2 cellular contexts compared by ENCODE assay signal in the genomic region with DNA sequence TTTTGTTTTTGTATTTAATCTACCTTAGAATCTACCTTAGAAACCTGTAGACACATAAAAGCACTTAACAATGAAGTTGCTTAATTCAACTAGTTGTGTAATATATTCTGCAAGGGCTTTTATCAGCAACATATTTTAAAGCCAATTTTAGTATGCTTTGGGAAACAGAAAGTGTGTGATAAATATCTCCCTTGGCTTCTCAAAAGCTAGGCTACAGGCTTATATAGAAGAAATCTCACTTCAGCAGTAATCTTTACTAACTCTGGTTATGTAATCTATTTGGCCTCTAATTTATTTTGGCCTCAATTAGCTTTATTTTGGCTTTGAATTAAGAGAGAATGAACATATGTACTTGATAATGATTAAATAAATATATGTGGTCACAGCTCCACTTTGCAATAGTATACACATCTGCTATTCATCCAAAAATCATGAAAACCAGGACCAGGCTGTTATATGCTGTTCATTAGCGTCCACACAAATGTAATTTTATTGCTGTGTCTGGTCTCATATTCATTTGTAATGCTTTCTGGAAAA.
TF ChIP-seq lines count a peak whose summit lies in the region.

No MANE protein-coding gene starts in this region.

TF ChIP-seq in IMR-90, 13 proteins besides CTCF, POLR2A, EP300 and RAD21:
- no peak for TF ChIP-seq FOS (IDR thresholded peaks at IDR 0.05; ENCODE audit: low read depth, low read length)
- TF ChIP-seq CEBPB (IDR thresholded peaks at IDR 0.05; ENCODE audit: low read depth, low read length), result 0 out of 2 replicates have a peak, but pooled peaks have one; percentile 14

TF ChIP-seq in SK-N-SH, 30 proteins besides CTCF, POLR2A, EP300 and RAD21:
- TF ChIP-seq POLR2AphosphoS5 (IDR thresholded peaks at IDR 0.05; ENCODE audit: low read depth, low read length) (no peak), CHD2 (IDR thresholded peaks at IDR 0.05; ENCODE audit: low read length, partially characterized antibody) (peak; percentile 65), FOXJ3 (CRISPR knock-in tag; IDR thresholded peaks at IDR 0.05) (peak; percentile 74; the same call in 1 of the 2 replicates), RCOR1 (IDR thresholded peaks at IDR 0.05; ENCODE audit: low read length) (peak; percentile 85), GATA2 (CRISPR knock-in tag; IDR thresholded peaks at IDR 0.05) (peak; percentile 82), TEAD4 (IDR thresholded peaks at IDR 0.05; ENCODE audit: borderline replicate concordance, insufficient read depth) (no peak), TCF12 (IDR thresholded peaks at IDR 0.05) (peak; percentile 64), RFX5 (IDR thresholded peaks at IDR 0.05; ENCODE audit: low read length) (no peak)
- TF ChIP-seq, protein P1, sequence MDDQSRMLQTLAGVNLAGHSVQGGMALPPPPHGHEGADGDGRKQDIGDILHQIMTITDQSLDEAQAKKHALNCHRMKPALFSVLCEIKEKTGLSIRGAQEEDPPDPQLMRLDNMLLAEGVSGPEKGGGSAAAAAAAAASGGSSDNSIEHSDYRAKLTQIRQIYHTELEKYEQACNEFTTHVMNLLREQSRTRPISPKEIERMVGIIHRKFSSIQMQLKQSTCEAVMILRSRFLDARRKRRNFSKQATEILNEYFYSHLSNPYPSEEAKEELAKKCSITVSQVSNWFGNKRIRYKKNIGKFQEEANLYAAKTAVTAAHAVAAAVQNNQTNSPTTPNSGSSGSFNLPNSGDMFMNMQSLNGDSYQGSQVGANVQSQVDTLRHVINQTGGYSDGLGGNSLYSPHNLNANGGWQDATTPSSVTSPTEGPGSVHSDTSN (IDR thresholded peaks at IDR 0.05), result no peak
- TF ChIP-seq, protein P2, sequence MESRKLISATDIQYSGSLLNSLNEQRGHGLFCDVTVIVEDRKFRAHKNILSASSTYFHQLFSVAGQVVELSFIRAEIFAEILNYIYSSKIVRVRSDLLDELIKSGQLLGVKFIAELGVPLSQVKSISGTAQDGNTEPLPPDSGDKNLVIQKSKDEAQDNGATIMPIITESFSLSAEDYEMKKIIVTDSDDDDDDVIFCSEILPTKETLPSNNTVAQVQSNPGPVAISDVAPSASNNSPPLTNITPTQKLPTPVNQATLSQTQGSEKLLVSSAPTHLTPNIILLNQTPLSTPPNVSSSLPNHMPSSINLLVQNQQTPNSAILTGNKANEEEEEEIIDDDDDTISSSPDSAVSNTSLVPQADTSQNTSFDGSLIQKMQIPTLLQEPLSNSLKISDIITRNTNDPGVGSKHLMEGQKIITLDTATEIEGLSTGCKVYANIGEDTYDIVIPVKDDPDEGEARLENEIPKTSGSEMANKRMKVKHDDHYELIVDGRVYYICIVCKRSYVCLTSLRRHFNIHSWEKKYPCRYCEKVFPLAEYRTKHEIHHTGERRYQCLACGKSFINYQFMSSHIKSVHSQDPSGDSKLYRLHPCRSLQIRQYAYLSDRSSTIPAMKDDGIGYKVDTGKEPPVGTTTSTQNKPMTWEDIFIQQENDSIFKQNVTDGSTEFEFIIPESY (IDR thresholded peaks at IDR 0.05; ENCODE audit: borderline replicate concordance, low read depth), result no peak
TF ChIP-seq in SK-N-SH: peak in this region for 5.
